ENCODE assay signal across 9 cellular contexts in genomic region chr14:64952598-64953309, GRCh38. TPM values are rescaled to one million over a fixed set of nuclear protein-coding genes. Genes with fewer than 3 reads are reported as not detected.
DNase-seq lines count a peak whose midpoint lies in the region; ATAC-seq and TF ChIP-seq lines count a peak whose summit lies in the region.
"Had no signal": no experiment of that assay in that cellular context is flagged by ENCODE, and none has a peak within 500 bp of the region (broad histone marks: within the 10 kb centered on the region; RNA-seq: fewer than 3 reads in every experiment).

No MANE protein-coding gene starts in this region.

- H3K4me3 ChIP-seq in NB4 (ENCODE audit: low read depth, low read length) (no peak overlapping the region), mucosa of descending colon (no peak overlapping the region)

- TF ChIP-seq CTCF in GM12874 (IDR thresholded peaks at IDR 0.05; ENCODE audit: insufficient read depth, low read depth, low read length) (peak; percentile 45; the same call in 1 of the 2 replicates), NB4 (IDR thresholded peaks at IDR 0.05; ENCODE audit: low read depth, low read length) (peak; percentile 23), mucosa of descending colon (IDR thresholded peaks at IDR 0.05) (no peak)

- TF ChIP-seq POLR2A in NB4 (IDR thresholded peaks at IDR 0.05; ENCODE audit: extremely low read depth, insufficient read length) (no peak), GM18505 (IDR thresholded peaks at IDR 0.05; ENCODE audit: borderline replicate concordance, extremely low read depth, insufficient read depth, insufficient read length) (no peak)

- no peaks in the 10 kb centered on the region for H3K36me3 ChIP-seq in mucosa of descending colon (ENCODE audit: low read depth)

- ATAC-seq in GM21423 (IDR thresholded peaks at IDR 0.05; ENCODE audit: unreplicated experiment) (peak; percentile 53), mucosa of descending colon (peak; percentile 27), GM18505 (IDR thresholded peaks at IDR 0.05; ENCODE audit: unreplicated experiment) (no peak)

- peak; percentile 51 for DNase-seq in NB4 (ENCODE audit: low read depth)
- no peak for DNase-seq in mucosa of descending colon
- DNase-seq in activated CD4-positive, CD25-positive, alpha-beta regulatory T cell (lab: John Stamatoyannopoulos, UW) = no peak
- no peak for DNase-seq in AG20443 (ENCODE audit: low spot score)
- no peak for DNase-seq in stimulated activated CD4-positive, alpha-beta T cell treated with anti-CD3 and anti-CD28 coated beads, Interleukin-4, amount 100 ng/mL, for 1 hour
- DNase-seq: NCI-H1092 treated with DMSO at 0.1 percent for 48 hours had no signal

- H3K9me3 ChIP-seq in mucosa of descending colon = no peaks in the 10 kb centered on the region

- no peaks in the 10 kb centered on the region for H3K4me1 ChIP-seq in mucosa of descending colon (ENCODE audit: low read depth)

- intact Hi-C loops in mucosa of descending colon (cut with DNase I, micrococcal nuclease) = no loop called here

RNA-seq across cellular contexts. Expression of gene GPX2, which starts 10.2 kb away (rescaled TPM):
- total RNA-seq in mucosa of descending colon = 100 to 1,000 TPM; 171 to 590 (median 288) TPM

RNA-seq across cellular contexts. Expression of gene RAB15, which starts 19.4 kb away (rescaled TPM):
- total RNA-seq in mucosa of descending colon = 10 to 100 TPM; 21.2 to 46.1 (median 24.0) TPM

RNA-seq across cellular contexts. Expression of gene FNTB, which starts 33.9 kb away (rescaled TPM):
- 10 to 100 TPM; 14.5 to 18.3 (median 14.5) TPM for total RNA-seq in mucosa of descending colon

RNA-seq across cellular contexts. Expression of gene CHURC1, which starts 38.5 kb away (rescaled TPM):
- total RNA-seq in mucosa of descending colon = 10 to 100 TPM; 52.4 to 66.5 (median 65.4) TPM
